8 cellular contexts compared by ENCODE assay signal in the genomic region with DNA sequence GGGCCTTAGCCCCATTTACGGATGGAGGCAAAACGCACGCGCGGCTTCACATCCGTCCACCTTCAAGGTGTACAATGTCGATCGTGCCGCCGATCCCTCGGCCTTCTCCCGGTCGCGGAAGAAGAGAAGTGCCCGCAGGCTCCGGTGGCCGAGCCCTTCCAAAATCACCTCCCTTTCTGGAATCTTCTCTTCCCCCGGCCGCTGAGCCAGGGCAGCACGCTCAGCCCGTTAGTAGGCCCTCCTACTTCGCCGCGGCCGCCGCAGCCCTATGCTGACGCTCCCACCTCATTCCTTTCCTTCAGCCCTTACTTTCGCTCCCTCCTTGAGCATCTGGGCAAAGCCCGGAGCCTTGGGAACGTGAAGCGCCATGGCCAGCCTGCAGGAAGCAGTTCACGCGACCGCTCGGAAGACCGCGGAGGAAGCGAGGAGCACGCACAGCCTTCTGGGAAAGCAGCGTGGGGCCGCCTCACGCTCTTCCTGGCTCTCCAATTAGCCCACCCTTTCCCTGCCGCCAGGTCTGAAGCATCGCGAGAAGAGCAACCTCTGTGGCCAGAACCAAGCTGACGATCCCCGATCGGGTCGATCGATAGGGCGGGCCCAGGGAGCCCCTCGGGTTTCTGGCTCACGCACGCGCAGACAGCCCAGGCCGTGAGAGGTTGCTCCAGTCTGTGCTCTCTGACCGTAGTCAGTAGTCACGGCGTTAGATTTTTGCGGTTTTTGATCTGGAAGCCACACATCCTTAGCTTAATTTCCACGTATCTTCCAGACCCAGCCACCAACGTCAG. TPM values are rescaled to one million over a fixed set of nuclear protein-coding genes. Genes with fewer than 3 reads are reported as not detected.
DNase-seq lines count a peak whose midpoint lies in the region; ATAC-seq, FAIRE-seq and TF ChIP-seq lines count a peak whose summit lies in the region.

A gene with protein sequence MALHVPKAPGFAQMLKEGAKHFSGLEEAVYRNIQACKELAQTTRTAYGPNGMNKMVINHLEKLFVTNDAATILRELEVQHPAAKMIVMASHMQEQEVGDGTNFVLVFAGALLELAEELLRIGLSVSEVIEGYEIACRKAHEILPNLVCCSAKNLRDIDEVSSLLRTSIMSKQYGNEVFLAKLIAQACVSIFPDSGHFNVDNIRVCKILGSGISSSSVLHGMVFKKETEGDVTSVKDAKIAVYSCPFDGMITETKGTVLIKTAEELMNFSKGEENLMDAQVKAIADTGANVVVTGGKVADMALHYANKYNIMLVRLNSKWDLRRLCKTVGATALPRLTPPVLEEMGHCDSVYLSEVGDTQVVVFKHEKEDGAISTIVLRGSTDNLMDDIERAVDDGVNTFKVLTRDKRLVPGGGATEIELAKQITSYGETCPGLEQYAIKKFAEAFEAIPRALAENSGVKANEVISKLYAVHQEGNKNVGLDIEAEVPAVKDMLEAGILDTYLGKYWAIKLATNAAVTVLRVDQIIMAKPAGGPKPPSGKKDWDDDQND (minus strand): TSS at position 427 of the 785 bp plus-strand sequence. CDS start 58 bp downstream, at position 369.

- H3K4me3 ChIP-seq in astrocyte (ENCODE audit: insufficient read depth, low read depth, low read length) (peak within 1 kb of the TSS; percentile 94), right cardiac atrium (ENCODE audit: low read length) (peak within 1 kb of the TSS; percentile 96), uterus (peak within 1 kb of the TSS; percentile 81 to 93)

- H3K9me3 Mint-ChIP-seq in astrocyte (ENCODE audit: unreplicated experiment), result no peaks in the 10 kb centered on the region

- H2AFZ ChIP-seq in astrocyte (ENCODE audit: low read depth, low read length), result peak within 1 kb of the TSS; percentile 80

- H3K27ac ChIP-seq in astrocyte (ENCODE audit: low read depth, low read length) (peak within 1 kb of the TSS; percentile 95), right cardiac atrium (ENCODE audit: low read length) (peak within 1 kb of the TSS; percentile 98), uterus (peak within 1 kb of the TSS; percentile 86 to 88)

- WGBS in right cardiac atrium, result under 1% methylated on average over 62 of the region's 62 CpGs

- no peak for TF ChIP-seq CTCF in astrocyte (IDR thresholded peaks at IDR 0.05; ENCODE audit: insufficient read depth, low read depth, low read length)
- TF ChIP-seq CTCF in uterus (IDR thresholded peaks at IDR 0.05), result no peak

- FAIRE-seq in astrocyte (lab: Jason Lieb, UNC), result peak; percentile 83

- peaks cover 33% of the 10 kb centered on the region for H4K20me1 ChIP-seq in astrocyte (ENCODE audit: insufficient read depth, low read length)

- peak; percentile 93 for TF ChIP-seq POLR2A in GM18505 (IDR thresholded peaks at IDR 0.05; ENCODE audit: borderline replicate concordance, extremely low read depth, insufficient read depth, insufficient read length)
- peak; percentile 66 to 80 for TF ChIP-seq POLR2A in uterus (IDR thresholded peaks at IDR 0.05)

- H3K9me3 ChIP-seq in astrocyte (ENCODE audit: insufficient read depth, low read depth, low read length), result no peaks in the 10 kb centered on the region
- no peaks in the 10 kb centered on the region for H3K9me3 ChIP-seq in right cardiac atrium (ENCODE audit: control insufficient read depth, low read length)
- H3K9me3 ChIP-seq in uterus, result no peaks in the 10 kb centered on the region

- H3K4me1 ChIP-seq in astrocyte (ENCODE audit: insufficient read depth, low read length) (peaks cover 27% of the 10 kb centered on the region), right cardiac atrium (ENCODE audit: control insufficient read depth, insufficient read depth, low read length) (peaks cover 5% of the 10 kb centered on the region), uterus (peaks cover 3 to 10% of the 10 kb centered on the region in 2 donors)

- peak within 1 kb of the TSS; percentile 99 for H3K9ac ChIP-seq in astrocyte (ENCODE audit: low read length)

- H3K4me2 ChIP-seq in astrocyte (ENCODE audit: low read length), result peak within 1 kb of the TSS; percentile 92

- no peaks in the 10 kb centered on the region for H3K36me3 Mint-ChIP-seq in astrocyte (ENCODE audit: low read depth, unreplicated experiment)

- intact Hi-C loops in right cardiac atrium (cut with DNase I), result no loop called here
- intact Hi-C loops in uterus (cut with DNase I; ENCODE audit: low total_unique reads), result no loop called here

- H3K4me3 Mint-ChIP-seq in astrocyte (ENCODE audit: unreplicated experiment), result peak within 1 kb of the TSS; percentile 100

- peak; percentile 99 for DNase-seq in NCI-H2029 (lab: John Stamatoyannopoulos, UW)
- DNase-seq in T-helper 22 cell (ENCODE audit: low read depth), result peak; percentile 99
- DNase-seq in astrocyte (ENCODE audit: low read depth), result peak; percentile 99
- DNase-seq in right cardiac atrium, result peak; percentile 99 to 100 (median 100)
- peak; percentile 98 for DNase-seq in pulmonary artery endothelial cell (ENCODE audit: low read depth, low spot score)
- peak; percentile 99 for DNase-seq in uterus

- H3K27me3 ChIP-seq in astrocyte (ENCODE audit: insufficient read depth, low read length) (no peaks in the 10 kb centered on the region), right cardiac atrium (ENCODE audit: control insufficient read depth, insufficient read depth) (no peaks in the 10 kb centered on the region), uterus (no peaks in the 10 kb centered on the region)

- H3K27ac Mint-ChIP-seq in astrocyte (ENCODE audit: unreplicated experiment), result peak within 1 kb of the TSS; percentile 99

- no peaks in the 10 kb centered on the region for H3K27me3 Mint-ChIP-seq in astrocyte (ENCODE audit: low read depth, unreplicated experiment)

- peaks cover 14% of the 10 kb centered on the region for H3K36me3 ChIP-seq in astrocyte (ENCODE audit: insufficient read depth, low read length)
- no peaks in the 10 kb centered on the region for H3K36me3 ChIP-seq in uterus

- peak; percentile 88 for ATAC-seq in GM18505 (IDR thresholded peaks at IDR 0.05; ENCODE audit: unreplicated experiment)
- ATAC-seq in HG02973 (IDR thresholded peaks at IDR 0.05; ENCODE audit: unreplicated experiment), result peak; percentile 86
- ATAC-seq in right cardiac atrium, result peak; percentile 98

- H3K4me1 Mint-ChIP-seq in astrocyte (ENCODE audit: low read depth, unreplicated experiment), result peaks cover 10% of the 10 kb centered on the region

- H3K79me2 ChIP-seq in astrocyte (ENCODE audit: insufficient read depth, low read length), result peaks cover 51% of the 10 kb centered on the region

RNA-seq across cellular contexts. Expression of the gene that starts here (rescaled TPM):
- total RNA-seq in astrocyte (187 and 198 TPM in 2 replicates), right cardiac atrium (100 to 1,000 TPM in 3 of 4 donors, 10 to 100 TPM in 1; 98.5 to 122 (median 109) TPM), pulmonary artery endothelial cell (316 and 404 TPM in 2 replicates), uterus (100 to 1,000 TPM in 2 of 4 donors, 10 to 100 TPM in 2; 34.6 to 186 (median 115) TPM)
- 138 TPM for polyA plus RNA-seq in right cardiac atrium

Comparison
In these comparisons a context has a peak if more than half of its experiments do, and no peak if none do; other contexts are left out.
1. Peak in every context shown above with its lines: DNase-seq, ATAC-seq, H3K4me3 ChIP-seq and H3K27ac ChIP-seq.